ENCODE assay signal across 18 cellular contexts in the genomic region with DNA sequence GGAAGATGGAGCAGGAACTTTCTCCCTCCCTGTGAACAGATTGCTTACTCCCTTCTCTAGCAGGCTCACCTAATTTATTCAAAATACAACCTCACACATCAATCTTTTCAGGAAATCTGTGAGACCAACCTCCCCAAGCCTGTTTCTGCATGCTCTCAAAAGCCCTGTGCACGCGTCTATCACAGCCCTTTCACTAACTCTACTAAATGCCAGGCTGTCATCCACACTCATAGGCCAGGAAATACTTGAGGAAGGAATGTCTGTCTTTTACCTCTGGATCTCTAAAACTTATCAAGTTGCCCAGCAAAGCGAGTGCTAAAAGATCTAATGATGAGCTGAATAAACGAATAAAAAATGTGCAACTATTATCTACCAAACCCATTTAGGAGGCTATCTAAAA. TPM values are rescaled to one million over a fixed set of nuclear protein-coding genes. Genes with fewer than 3 reads are reported as not detected.
DNase-seq lines count a peak whose midpoint lies in the region; FAIRE-seq and TF ChIP-seq lines count a peak whose summit lies in the region.
"Had no signal": no experiment of that assay in that cellular context is flagged by ENCODE, and none has a peak within 500 bp of the region (broad histone marks: within the 10 kb centered on the region; RNA-seq: fewer than 3 reads in every experiment).

No MANE protein-coding gene starts in this region.

- 87% methylated on average over 4 of the region's 4 CpGs for WGBS in mammary epithelial cell (ENCODE audit: low coverage, missing lambda C conversion rate)

- H3K27me3 ChIP-seq in Loucy (ENCODE audit: insufficient read depth, low read length, poor library complexity, severe bottlenecking): no peaks in the 10 kb centered on the region
- H3K27me3 ChIP-seq in mammary epithelial cell (ENCODE audit: insufficient read depth, low read length): no peaks in the 10 kb centered on the region

- no peaks in the 10 kb centered on the region for H3K9me3 Mint-ChIP-seq in activated naive CD4-positive, alpha-beta T cell treated with anti-CD3 and anti-CD28 coated beads, Interleukin-2, amount 10 ng/mL, durations not matched to agents 7 days and 5 days
- H3K9me3 Mint-ChIP-seq: CD14-positive monocyte had no signal

- no peak for TF ChIP-seq CTCF in 22Rv1 (IDR thresholded peaks at IDR 0.05)
- no peak for TF ChIP-seq CTCF in Loucy (conservative IDR thresholded peaks at IDR 0.05; ENCODE audit: low read length)
- no peak for TF ChIP-seq CTCF in mammary epithelial cell (conservative IDR thresholded peaks at IDR 0.05 in 1 of 2, IDR thresholded peaks at IDR 0.05 in 1 of 2; ENCODE audit: extremely low read depth in 1 of 2, insufficient read depth in 1 of 2, low read depth in 1 of 2, low read length in 2 of 2)

- in situ Hi-C loops in mammary epithelial cell (cut with MboI; ENCODE audit: low sequenced_read_pairs in 2 of 2): loop anchor here in 1 of 2 donors (25.0 kb wide), 1 partner anchor 363 kb away; no protein-coding TSS in a partner anchor

- peaks cover 23% of the 10 kb centered on the region for H3K4me1 Mint-ChIP-seq in activated naive CD4-positive, alpha-beta T cell treated with anti-CD3 and anti-CD28 coated beads, Interleukin-2, amount 10 ng/mL, durations not matched to agents 7 days and 5 days

- FAIRE-seq in RCC 7860 (lab: Jason Lieb, UNC): no peak
- FAIRE-seq: GM12891, H54 had no signal

- H3K9ac ChIP-seq in Loucy (ENCODE audit: low read depth, low read length, poor library complexity, severe bottlenecking): no peak overlapping the region
- H3K9ac ChIP-seq in mammary epithelial cell (ENCODE audit: insufficient read depth, low read length): no peak overlapping the region

- no peaks in the 10 kb centered on the region for H3K27me3 Mint-ChIP-seq in activated naive CD4-positive, alpha-beta T cell treated with anti-CD3 and anti-CD28 coated beads, Interleukin-2, amount 10 ng/mL, durations not matched to agents 7 days and 5 days

- H4K20me1 ChIP-seq in Loucy (ENCODE audit: insufficient read depth, low read length, poor library complexity, severe bottlenecking): peaks cover 3% of the 10 kb centered on the region
- H4K20me1 ChIP-seq in mammary epithelial cell (ENCODE audit: insufficient read depth, low read length): no peaks in the 10 kb centered on the region

- no peaks in the 10 kb centered on the region for H3K9me3 ChIP-seq in Loucy (ENCODE audit: insufficient read depth, low read depth, low read length)
- H3K9me3 ChIP-seq in mammary epithelial cell (replicated peaks; ENCODE audit: insufficient read depth, low read length): no peaks in the 10 kb centered on the region

- CTCF ChIA-PET in activated naive CD4-positive, alpha-beta T cell treated with anti-CD3 and anti-CD28 coated beads, Interleukin-2, amount 10 ng/mL, durations not matched to agents 7 days and 5 days (lab: Charles Lee): no interaction called here
- CTCF ChIA-PET in mammary epithelial cell (lab: Charles Lee; ENCODE audit: low non-redundant PET): no interaction called here

- H3K36me3 ChIP-seq in Loucy (ENCODE audit: insufficient read depth, low read length) (no peaks in the 10 kb centered on the region), mammary epithelial cell (ENCODE audit: insufficient read depth, low read length) (no peaks in the 10 kb centered on the region)

- H3F3A ChIP-seq in Loucy (ENCODE audit: low read depth): no peaks in the 10 kb centered on the region

- no peak for DNase-seq in activated naive CD4-positive, alpha-beta T cell treated with anti-CD3 and anti-CD28 coated beads, Interleukin-2, amount 10 ng/mL, durations not matched to agents 7 days and 5 days
- DNase-seq in activated naive CD4-positive, alpha-beta T cell treated with Interleukin-2 at 50 U/mL for 16 hours: no peak
- DNase-seq in posterior vena cava (ENCODE audit: low spot score): peak; percentile 5
- no peak for DNase-seq in NCI-H2171 (lab: John Stamatoyannopoulos, UW)
- no peak for DNase-seq in mammary epithelial cell
- DNase-seq in RCC 7860 (ENCODE audit: low spot score): no peak
- DNase-seq: AML-193, DMS79 treated with DMSO at 0.1 percent for 48 hours, NCI-H1694, NCI-H2081, NCI-H2171 treated with DMSO at 0.1 percent for 48 hours, NCI-H524 treated with DMSO at 0.1 percent for 48 hours, NCI-H82 had no signal

- no TSS peak for BruUV-seq in mammary epithelial cell (replicated peaks; lab: Mats Ljungman, UMichigan)

- intact Hi-C loops in posterior vena cava (cut with DNase I): no loop called here
- intact Hi-C loops in mammary epithelial cell (cut with micrococcal nuclease): no loop called here

- dilution Hi-C loops in mammary epithelial cell (cut with HindIII; ENCODE audit: low sequenced_read_pairs): no loop called here

- H3K27ac ChIP-seq in 22Rv1: peak overlapping the region; percentile 64
- no peak overlapping the region for H3K27ac ChIP-seq in mammary epithelial cell (ENCODE audit: insufficient read depth, low read depth, low read length)

- H3K4me2 ChIP-seq in Loucy (ENCODE audit: low read depth, low read length, poor library complexity, severe bottlenecking): peak overlapping the region; percentile 29
- H3K4me2 ChIP-seq in mammary epithelial cell (ENCODE audit: insufficient read depth, low read depth, low read length): no peak overlapping the region

- H3K9me2 ChIP-seq in Loucy (replicated peaks; ENCODE audit: low read depth, low read length): no peaks in the 10 kb centered on the region

- H3K79me2 ChIP-seq in Loucy (ENCODE audit: insufficient read depth, low read length) (peaks cover 28% of the 10 kb centered on the region), mammary epithelial cell (ENCODE audit: insufficient read depth, low read length) (peaks cover 9% of the 10 kb centered on the region)

- H3K27ac Mint-ChIP-seq in activated naive CD4-positive, alpha-beta T cell treated with anti-CD3 and anti-CD28 coated beads, Interleukin-2, amount 10 ng/mL, durations not matched to agents 7 days and 5 days: peak overlapping the region; percentile 2

- no peak overlapping the region for H3K4me3 Mint-ChIP-seq in activated naive CD4-positive, alpha-beta T cell treated with anti-CD3 and anti-CD28 coated beads, Interleukin-2, amount 10 ng/mL, durations not matched to agents 7 days and 5 days

- peaks cover 41% of the 10 kb centered on the region for H3K36me3 Mint-ChIP-seq in activated naive CD4-positive, alpha-beta T cell treated with anti-CD3 and anti-CD28 coated beads, Interleukin-2, amount 10 ng/mL, durations not matched to agents 7 days and 5 days

- H3K4me1 ChIP-seq in Loucy (ENCODE audit: insufficient read depth, low read length, poor library complexity, severe bottlenecking) (peaks cover 34% of the 10 kb centered on the region), mammary epithelial cell (ENCODE audit: insufficient read depth, low read length) (no peaks in the 10 kb centered on the region)

- H2AFZ ChIP-seq in Loucy (ENCODE audit: low read length): no peak overlapping the region
- H2AFZ ChIP-seq in mammary epithelial cell (ENCODE audit: low read depth, low read length): no peak overlapping the region

- no peak overlapping the region for H3K4me3 ChIP-seq in Loucy (ENCODE audit: low read length, poor library complexity, severe bottlenecking)
- no peak overlapping the region for H3K4me3 ChIP-seq in mammary epithelial cell (replicated peaks in 1 of 3; ENCODE audit: insufficient read depth in 1 of 3, low read depth in 2 of 3, low read length in 3 of 3)

RNA-seq across cellular contexts. Expression of a gene that starts 11.2 kb away (rescaled TPM):
- 10 to 100 TPM; 51.5 to 67.2 TPM for total RNA-seq in posterior vena cava
- total RNA-seq in mammary epithelial cell: 10 to 100 TPM; 36.3 to 63.8 TPM
- polyA plus RNA-seq in mammary epithelial cell: 11.2 TPM
- 27.0 TPM for polyA minus RNA-seq in mammary epithelial cell
